In genomic region chr17:18190629-18191028, GRCh38 we compare ENCODE assay signal across 10 cellular contexts. TPM values are rescaled to one million over a fixed set of nuclear protein-coding genes. Genes with fewer than 3 reads are reported as not detected.
A peak's percentile ranks its signal among the peaks of the same experiment; 100 is the strongest.
DNase-seq lines count a peak whose midpoint lies in the region; ATAC-seq, FAIRE-seq and TF ChIP-seq lines count a peak whose summit lies in the region.
"Had no signal": no experiment of that assay in that cellular context is flagged by ENCODE, and none has a peak within 500 bp of the region (broad histone marks: within the 10 kb centered on the region; RNA-seq: fewer than 3 reads in every experiment).

No MANE protein-coding gene starts in this region.

- peak overlapping the region; percentile 19 for H3K4me3 ChIP-seq in CD4-positive, CD25-positive, alpha-beta regulatory T cell (ENCODE audit: low read depth, low read length)
- H3K4me3 ChIP-seq in NB4 (ENCODE audit: low read depth, low read length), result peak overlapping the region; percentile 23
- H3K4me3 ChIP-seq in esophagus squamous epithelium, result peak overlapping the region in 1 of 4 donors; percentile 1
- H3K4me3 ChIP-seq in pancreas, result no peak overlapping the region

- H3K9me3 ChIP-seq in CD4-positive, CD25-positive, alpha-beta regulatory T cell (ENCODE audit: control insufficient read depth in 2 of 2, low read length in 2 of 2), result no peaks in the 10 kb centered on the region
- H3K9me3 ChIP-seq in esophagus squamous epithelium (no peaks in the 10 kb centered on the region), pancreas (no peaks in the 10 kb centered on the region)

- WGBS in esophagus squamous epithelium, 2 donors, result 81 to 88% methylated on average over 1 of the region's 1 CpG
- 89 to 93% methylated on average over 1 of the region's 1 CpG for WGBS in pancreas, 2 donors

- no peak overlapping the region for H3K27ac ChIP-seq in CD4-positive, CD25-positive, alpha-beta regulatory T cell (ENCODE audit: insufficient read depth, low read length, poor library complexity, severe bottlenecking)
- H3K27ac ChIP-seq in esophagus squamous epithelium (peak overlapping the region in 3 of 4 donors; percentile 10 to 48 (median 47)), pancreas (peak overlapping the region; percentile 23 to 70 (median 44))

- no peak for ATAC-seq in CD4-positive, CD25-positive, alpha-beta regulatory T cell (ENCODE audit: low read depth in 2 of 2)
- ATAC-seq in pancreas (no peak), GM19023 (IDR thresholded peaks at IDR 0.05; ENCODE audit: unreplicated experiment) (no peak), GM18511 (IDR thresholded peaks at IDR 0.05; ENCODE audit: unreplicated experiment) (no peak), HG02852 (IDR thresholded peaks at IDR 0.05; ENCODE audit: unreplicated experiment) (no peak)

- FAIRE-seq in pancreas (lab: Jason Lieb, UNC), result no peak

- no peaks in the 10 kb centered on the region for H3K27me3 ChIP-seq in CD4-positive, CD25-positive, alpha-beta regulatory T cell (ENCODE audit: control insufficient read depth, insufficient read depth, low read length)
- H3K27me3 ChIP-seq in esophagus squamous epithelium (no peaks in the 10 kb centered on the region), pancreas (no peaks in the 10 kb centered on the region)

- peak overlapping the region in 2 of 3 donors; percentile 13 to 48 for H3K27ac Mint-ChIP-seq in CD4-positive, CD25-positive, alpha-beta regulatory T cell

- intact Hi-C loops in esophagus squamous epithelium (cut with DNase I) (no loop called here), pancreas (cut with DNase I) (no loop called here)

- peak overlapping the region in 3 of 4 donors; percentile 26 to 61 (median 54) for H3K4me3 Mint-ChIP-seq in CD4-positive, CD25-positive, alpha-beta regulatory T cell

- TF ChIP-seq CTCF in NB4 (IDR thresholded peaks at IDR 0.05; ENCODE audit: low read depth, low read length) (no peak), esophagus squamous epithelium (IDR thresholded peaks at IDR 0.05) (no peak), pancreas (IDR thresholded peaks at IDR 0.05) (no peak)

- peaks cover 38% of the 10 kb centered on the region for H3K36me3 Mint-ChIP-seq in CD4-positive, CD25-positive, alpha-beta regulatory T cell

- no peaks in the 10 kb centered on the region for H3K27me3 Mint-ChIP-seq in CD4-positive, CD25-positive, alpha-beta regulatory T cell

- peaks cover 8 to 91% (median 74%) of the 10 kb centered on the region in 4 donors for H3K4me1 Mint-ChIP-seq in CD4-positive, CD25-positive, alpha-beta regulatory T cell

- DNase-seq in CD4-positive, CD25-positive, alpha-beta regulatory T cell, result no peak
- DNase-seq in NB4 (ENCODE audit: low read depth), result no peak
- no peak for DNase-seq in esophagus squamous epithelium (lab: John Stamatoyannopoulos, UW)
- no peak for DNase-seq in pancreas
- no peak for DNase-seq in HT-29 (ENCODE audit: low spot score)
- DNase-seq: NCI-H2081 treated with DMSO at 0.1 percent for 48 hours, retina had no signal

- no peaks in the 10 kb centered on the region for H3K9me3 Mint-ChIP-seq in CD4-positive, CD25-positive, alpha-beta regulatory T cell

- TF ChIP-seq POLR2A in NB4 (IDR thresholded peaks at IDR 0.05; ENCODE audit: extremely low read depth, insufficient read length) (no peak), esophagus squamous epithelium (IDR thresholded peaks at IDR 0.05) (no peak)

- H3K36me3 ChIP-seq in CD4-positive, CD25-positive, alpha-beta regulatory T cell (ENCODE audit: control insufficient read depth, insufficient read depth, low read length), result peaks cover 33% of the 10 kb centered on the region
- peaks cover 3 to 57% (median 10%) of the 10 kb centered on the region in 3 donors for H3K36me3 ChIP-seq in esophagus squamous epithelium
- H3K36me3 ChIP-seq in pancreas, result peaks cover 0 to 7% (median 0%) of the 10 kb centered on the region in 3 donors

- peaks cover 67% of the 10 kb centered on the region for H3K4me1 ChIP-seq in CD4-positive, CD25-positive, alpha-beta regulatory T cell (ENCODE audit: control insufficient read depth, insufficient read depth, low read length, poor library complexity, severe bottlenecking)
- peaks cover 44 to 86% (median 59%) of the 10 kb centered on the region in 3 donors for H3K4me1 ChIP-seq in esophagus squamous epithelium
- peaks cover 36 to 60% (median 45%) of the 10 kb centered on the region in 3 donors for H3K4me1 ChIP-seq in pancreas

RNA-seq across cellular contexts. Expression of gene ALKBH5, which starts 7.0 kb away (rescaled TPM):
- total RNA-seq in CD4-positive, CD25-positive, alpha-beta regulatory T cell, result 118 TPM
- 100 to 1,000 TPM; 102 to 123 (median 115) TPM for polyA plus RNA-seq in CD4-positive, CD25-positive, alpha-beta regulatory T cell
- total RNA-seq in esophagus squamous epithelium (10 to 100 TPM; 55.8 to 58.9 (median 56.9) TPM), pancreas (10 to 100 TPM; 32.6 to 49.6 (median 43.6) TPM)
- polyA plus RNA-seq in pancreas, result 10 to 100 TPM; 14.2 to 30.5 TPM
- 74.4 and 75.8 TPM in 2 replicates for total RNA-seq in HT-29 (2014; rRNA removed; shearing (Covaris generic))

RNA-seq across cellular contexts. Expression of gene LLGL1, which starts 34.8 kb away (rescaled TPM):
- total RNA-seq in CD4-positive, CD25-positive, alpha-beta regulatory T cell, result 16.6 TPM
- 1 to 10 TPM; 1.0 to 2.2 (median 1.6) TPM for polyA plus RNA-seq in CD4-positive, CD25-positive, alpha-beta regulatory T cell
- total RNA-seq in esophagus squamous epithelium, result 10 to 100 TPM; 25.7 to 30.3 (median 28.0) TPM
- 1 to 10 TPM; 3.4 to 8.4 (median 4.5) TPM for total RNA-seq in pancreas
- 1 to 10 TPM; 6.3 to 7.3 TPM for polyA plus RNA-seq in pancreas
- total RNA-seq in HT-29 (2014; rRNA removed; shearing (Covaris generic)), result 33.2 and 35.0 TPM in 2 replicates

Comparison
In these comparisons a context has a peak if more than half of its experiments do, and no peak if none do; other contexts are left out.
1. H3K4me3 ChIP-seq: peak in CD4-positive, CD25-positive, alpha-beta regulatory T cell (single experiment) and NB4 (single experiment); none in pancreas (0 of 4).